ENCODE assay signal across 20 cellular contexts in genomic region chr10:74906631-74907030, GRCh38.
DNase-seq lines count a peak whose midpoint lies in the region; ATAC-seq, FAIRE-seq and TF ChIP-seq lines count a peak whose summit lies in the region.
"Had no signal": no experiment of that assay in that cellular context is flagged by ENCODE, and none has a peak within 500 bp of the region (broad histone marks: within the 10 kb centered on the region; RNA-seq: fewer than 3 reads in every experiment).

No MANE protein-coding gene starts in this region.

- no peak for DNase-seq in natural killer cell
- DNase-seq in natural killer cell treated with Interleukin-12 subunit alpha and Interleukin-12 subunit beta and Interleukin-15 and Interleukin-18, amount 100 ng/mL, for 72 hours (ENCODE audit: low spot score) = no peak
- DNase-seq in HEK293T (ENCODE audit: extremely low spot score) = no peak
- peak; percentile 52 for DNase-seq in left kidney (ENCODE audit: low read depth, low spot score)
- no peak for DNase-seq in activated naive CD4-positive, alpha-beta T cell treated with Interleukin-2 at 50 U/mL for 16 hours
- DNase-seq in T-helper 2 cell treated with Interferon-gamma antibody and Interleukin-4, amounts not matched to agents 5 μg/mL and 100 μg/mL, for 36 hours (ENCODE audit: low spot score) = no peak
- DNase-seq in caudate nucleus (lab: John Stamatoyannopoulos, UW) = no peak
- DNase-seq in urothelium cell line (ENCODE audit: low spot score) = no peak
- DNase-seq: 8988T; ACHN; C1 segment of cervical spinal cord; CD4-positive, alpha-beta memory T cell; COR-L47; DMS153; DMS79 treated with DMSO at 0.1 percent for 48 hours; GDM1; H7 had no signal

- H3K27ac Mint-ChIP-seq in natural killer cell = peak overlapping the region; percentile 9 to 55
- H3K27ac Mint-ChIP-seq in natural killer cell treated with Interleukin-12 subunit alpha and Interleukin-12 subunit beta and Interleukin-15 and Interleukin-18, amount 100 ng/mL, for 72 hours = no peak overlapping the region
- H3K27ac Mint-ChIP-seq in T-helper 2 cell treated with Interferon-gamma antibody and Interleukin-4, amounts not matched to agents 5 μg/mL and 100 μg/mL, for 36 hours = no peak overlapping the region
- H3K27ac Mint-ChIP-seq: GM23338 had no signal

- H3K4me1 Mint-ChIP-seq in natural killer cell = peaks cover 45 to 69% of the 10 kb centered on the region in 2 donors
- H3K4me1 Mint-ChIP-seq in natural killer cell treated with Interleukin-12 subunit alpha and Interleukin-12 subunit beta and Interleukin-15 and Interleukin-18, amount 100 ng/mL, for 72 hours (ENCODE audit: low read depth in 2 of 2) = peaks cover 12 to 30% of the 10 kb centered on the region in 2 donors
- H3K4me1 Mint-ChIP-seq in T-helper 2 cell treated with Interferon-gamma antibody and Interleukin-4, amounts not matched to agents 5 μg/mL and 100 μg/mL, for 36 hours (ENCODE audit: low read depth) = peaks cover 16% of the 10 kb centered on the region

- no peak overlapping the region for H3K27ac ChIP-seq in caudate nucleus (ENCODE audit: low read depth, low read length)

- H3K9me3 Mint-ChIP-seq in natural killer cell = no peaks in the 10 kb centered on the region
- no peaks in the 10 kb centered on the region for H3K9me3 Mint-ChIP-seq in natural killer cell treated with Interleukin-12 subunit alpha and Interleukin-12 subunit beta and Interleukin-15 and Interleukin-18, amount 100 ng/mL, for 72 hours
- no peaks in the 10 kb centered on the region for H3K9me3 Mint-ChIP-seq in T-helper 2 cell treated with Interferon-gamma antibody and Interleukin-4, amounts not matched to agents 5 μg/mL and 100 μg/mL, for 36 hours
- H3K9me3 Mint-ChIP-seq: CD4-positive, alpha-beta memory T cell; GM23338; IgD-negative memory B cell had no signal

- no peaks in the 10 kb centered on the region for H3K27me3 Mint-ChIP-seq in natural killer cell (ENCODE audit: low read depth in 2 of 2)
- H3K27me3 Mint-ChIP-seq in natural killer cell treated with Interleukin-12 subunit alpha and Interleukin-12 subunit beta and Interleukin-15 and Interleukin-18, amount 100 ng/mL, for 72 hours = no peaks in the 10 kb centered on the region
- no peaks in the 10 kb centered on the region for H3K27me3 Mint-ChIP-seq in T-helper 2 cell treated with Interferon-gamma antibody and Interleukin-4, amounts not matched to agents 5 μg/mL and 100 μg/mL, for 36 hours (ENCODE audit: low read depth)
- H3K27me3 Mint-ChIP-seq: CD4-positive, alpha-beta memory T cell; IgD-negative memory B cell had no signal

- POLR2A ChIA-PET in HEK293T (lab: Yijun Ruan, JAX) = no interaction called here

- CTCF ChIA-PET in HEK293T (lab: Yijun Ruan, JAX) = no interaction called here

- no peak for ATAC-seq in natural killer cell
- ATAC-seq in natural killer cell treated with Interleukin-12 subunit alpha and Interleukin-12 subunit beta and Interleukin-15 and Interleukin-18, amount 100 ng/mL, for 72 hours = no peak
- ATAC-seq: GM23338 had no signal

- no peak for FAIRE-seq in urothelium cell line (lab: Jason Lieb, UNC)
- FAIRE-seq: D721Med had no signal

- H3K4me3 Mint-ChIP-seq in natural killer cell = no peak overlapping the region
- no peak overlapping the region for H3K4me3 Mint-ChIP-seq in natural killer cell treated with Interleukin-12 subunit alpha and Interleukin-12 subunit beta and Interleukin-15 and Interleukin-18, amount 100 ng/mL, for 72 hours
- H3K4me3 Mint-ChIP-seq in T-helper 2 cell treated with Interferon-gamma antibody and Interleukin-4, amounts not matched to agents 5 μg/mL and 100 μg/mL, for 36 hours = no peak overlapping the region
- H3K4me3 Mint-ChIP-seq: CD4-positive, alpha-beta memory T cell; GM23338; IgD-negative memory B cell had no signal

- no peak for TF ChIP-seq CTCF in natural killer cell (IDR thresholded peaks at IDR 0.05)

- intact Hi-C loops in natural killer cell (cut with micrococcal nuclease) = no loop called here

- no peaks in the 10 kb centered on the region for H3K36me3 Mint-ChIP-seq in natural killer cell
- no peaks in the 10 kb centered on the region for H3K36me3 Mint-ChIP-seq in natural killer cell treated with Interleukin-12 subunit alpha and Interleukin-12 subunit beta and Interleukin-15 and Interleukin-18, amount 100 ng/mL, for 72 hours
- peaks cover 3% of the 10 kb centered on the region for H3K36me3 Mint-ChIP-seq in T-helper 2 cell treated with Interferon-gamma antibody and Interleukin-4, amounts not matched to agents 5 μg/mL and 100 μg/mL, for 36 hours (ENCODE audit: low read depth)
- H3K36me3 Mint-ChIP-seq: CD4-positive, alpha-beta memory T cell had no signal

TF ChIP-seq in HEK293T, 16 proteins besides CTCF, POLR2A, EP300 and RAD21:
- no peak for TF ChIP-seq ARNT (IDR thresholded peaks at IDR 0.05)
- no peak for TF ChIP-seq LEF1 (IDR thresholded peaks at IDR 0.05; ENCODE audit: borderline replicate concordance)
- TF ChIP-seq, protein P1, sequence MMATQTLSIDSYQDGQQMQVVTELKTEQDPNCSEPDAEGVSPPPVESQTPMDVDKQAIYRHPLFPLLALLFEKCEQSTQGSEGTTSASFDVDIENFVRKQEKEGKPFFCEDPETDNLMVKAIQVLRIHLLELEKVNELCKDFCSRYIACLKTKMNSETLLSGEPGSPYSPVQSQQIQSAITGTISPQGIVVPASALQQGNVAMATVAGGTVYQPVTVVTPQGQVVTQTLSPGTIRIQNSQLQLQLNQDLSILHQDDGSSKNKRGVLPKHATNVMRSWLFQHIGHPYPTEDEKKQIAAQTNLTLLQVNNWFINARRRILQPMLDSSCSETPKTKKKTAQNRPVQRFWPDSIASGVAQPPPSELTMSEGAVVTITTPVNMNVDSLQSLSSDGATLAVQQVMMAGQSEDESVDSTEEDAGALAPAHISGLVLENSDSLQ (IDR thresholded peaks at IDR 0.05) = peak; percentile 78
- no peak for TF ChIP-seq NFRKB (IDR thresholded peaks at IDR 0.05)
- TF ChIP-seq SUZ12 (IDR thresholded peaks at IDR 0.05) = no peak
- TF ChIP-seq L3MBTL2 (conservative IDR thresholded peaks at IDR 0.05) = no peak
- no peak for TF ChIP-seq FOXA1 (IDR thresholded peaks at IDR 0.05)
- no peak for TF ChIP-seq TARDBP (IDR thresholded peaks at IDR 0.05)
- TF ChIP-seq ELF4 (IDR thresholded peaks at IDR 0.05) = no peak

Comparison
In these comparisons a context has a peak if more than half of its experiments do, and no peak if none do; other contexts are left out.
1. H3K27ac Mint-ChIP-seq: peak in natural killer cell (2 of 2); none in natural killer cell treated with Interleukin-12 subunit alpha and Interleukin-12 subunit beta and Interleukin-15 and Interleukin-18, amount 100 ng/mL, for 72 hours (0 of 2) and T-helper 2 cell treated with Interferon-gamma antibody and Interleukin-4, amounts not matched to agents 5 μg/mL and 100 μg/mL, for 36 hours (single experiment).